In the genomic region with DNA sequence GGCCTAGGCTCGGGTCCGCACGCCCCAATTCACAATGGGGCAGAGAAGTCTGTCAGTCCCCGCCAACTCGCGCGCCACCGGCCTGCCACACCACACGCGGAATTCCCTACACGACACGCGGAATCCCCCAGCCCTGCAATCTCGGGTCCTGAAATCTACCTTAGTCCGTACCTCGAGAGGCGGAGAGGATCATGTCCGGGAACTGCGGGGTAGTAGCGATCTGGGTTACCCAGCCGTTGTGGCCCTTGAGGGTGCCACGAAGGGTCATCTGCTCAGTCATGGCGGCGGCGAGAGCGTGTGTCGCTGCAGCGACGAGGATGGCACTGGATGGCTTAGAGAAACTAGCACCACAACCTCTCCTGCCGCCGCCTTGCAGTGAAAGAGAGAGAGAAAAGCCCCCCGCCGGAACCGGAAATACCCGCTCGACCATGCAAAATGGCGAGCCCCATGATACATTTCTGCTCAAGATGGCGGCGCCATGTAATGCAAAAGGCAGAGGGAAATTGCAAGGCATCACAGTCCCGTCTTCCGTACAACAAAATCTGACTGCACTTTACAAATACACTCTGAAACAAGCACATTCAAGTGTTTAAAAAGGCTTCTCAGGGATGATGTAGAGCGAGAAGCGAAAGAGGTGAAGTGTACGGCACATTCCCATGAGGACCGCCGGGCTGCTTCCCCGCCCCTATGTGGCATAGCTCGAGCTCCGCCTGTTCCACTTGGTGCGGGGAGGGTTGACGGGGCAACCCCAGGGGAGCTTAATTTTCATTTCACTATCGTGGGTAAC, we compare ENCODE assay signal across 8 cellular contexts. TPM values are rescaled to one million over a fixed set of nuclear protein-coding genes. Genes with fewer than 3 reads are reported as not detected.
A peak's percentile ranks its signal among the peaks of the same experiment; 100 is the strongest.
DNase-seq lines count a peak whose midpoint lies in the region; ATAC-seq and TF ChIP-seq lines count a peak whose summit lies in the region.

Gene RACK1, minus strand, starts transcription at position 386 of the 787 bp plus-strand sequence. Its CDS starts 106 bp downstream, at position 280.

- intact Hi-C loops in heart right ventricle (cut with DNase I), result loop anchor here in 5 of 10 donors (1.0 to 10.0 kb wide), 4 partner anchors 19 to 429 kb away; partner anchors contain the start of gene TRIM41 (in 4 of the 5)

- H3K27ac Mint-ChIP-seq in activated naive CD8-positive, alpha-beta T cell treated with anti-CD3 and anti-CD28 coated beads, Interleukin-2, amount 10 ng/mL, durations not matched to agents 7 days and 5 days, result peak within 1 kb of the TSS; percentile 92

- peaks cover 39% of the 10 kb centered on the region for H3K4me1 Mint-ChIP-seq in activated naive CD8-positive, alpha-beta T cell treated with anti-CD3 and anti-CD28 coated beads, Interleukin-2, amount 10 ng/mL, durations not matched to agents 7 days and 5 days

- POLR2A ChIA-PET in activated naive CD8-positive, alpha-beta T cell treated with anti-CD3 and anti-CD28 coated beads, Interleukin-2, amount 10 ng/mL, durations not matched to agents 7 days and 5 days (lab: Charles Lee), result interaction anchor here (0.5 to 10.5 kb wide), 15 partner anchors 9 to 71 kb away, joined by 3 to 202 read pairs (median 4); partner anchors contain the start of genes TRIM41, TRIM52 and TRIM7

- DNase-seq in activated naive CD8-positive, alpha-beta T cell treated with anti-CD3 and anti-CD28 coated beads, Interleukin-2, amount 10 ng/mL, durations not matched to agents 7 days and 5 days, result peak; percentile 84
- DNase-seq in heart right ventricle, result peak; percentile 85 to 93
- DNase-seq in hypothalamus (lab: John Stamatoyannopoulos, UW), result no peak
- DNase-seq in NCI-H1048 (lab: John Stamatoyannopoulos, UW), result no peak

- peak; percentile 91 for TF ChIP-seq POLR2A in GM10847 (IDR thresholded peaks at IDR 0.05; ENCODE audit: extremely low read depth, insufficient read length)

- peak within 1 kb of the TSS; percentile 95 for H3K4me3 Mint-ChIP-seq in activated naive CD8-positive, alpha-beta T cell treated with anti-CD3 and anti-CD28 coated beads, Interleukin-2, amount 10 ng/mL, durations not matched to agents 7 days and 5 days

- H3K9ac ChIP-seq in rectal smooth muscle tissue (ENCODE audit: low read length), result peak within 1 kb of the TSS; percentile 93

- ATAC-seq in HG02623 (IDR thresholded peaks at IDR 0.05; ENCODE audit: unreplicated experiment), result peak; percentile 53
- ATAC-seq in activated naive CD8-positive, alpha-beta T cell treated with anti-CD3 and anti-CD28 coated beads, Interleukin-2, amount 10 ng/mL, durations not matched to agents 7 days and 5 days (ENCODE audit: low read depth), result peak; percentile 68
- ATAC-seq in heart right ventricle, result peak; percentile 61 to 76 (median 70)

- H3K27ac ChIP-seq in heart right ventricle, result peak within 1 kb of the TSS; percentile 66 to 99 (median 96)
- peak within 1 kb of the TSS; percentile 86 for H3K27ac ChIP-seq in rectal smooth muscle tissue (ENCODE audit: low read depth, low read length)

- H3K4me3 ChIP-seq in heart right ventricle, result peak within 1 kb of the TSS; percentile 76 to 94 (median 80)
- peak within 1 kb of the TSS; percentile 97 for H3K4me3 ChIP-seq in rectal smooth muscle tissue (ENCODE audit: low read length)

- no peaks in the 10 kb centered on the region for H3K27me3 Mint-ChIP-seq in activated naive CD8-positive, alpha-beta T cell treated with anti-CD3 and anti-CD28 coated beads, Interleukin-2, amount 10 ng/mL, durations not matched to agents 7 days and 5 days

- no peaks in the 10 kb centered on the region for H3K9me3 Mint-ChIP-seq in activated naive CD8-positive, alpha-beta T cell treated with anti-CD3 and anti-CD28 coated beads, Interleukin-2, amount 10 ng/mL, durations not matched to agents 7 days and 5 days

- H3K36me3 Mint-ChIP-seq in activated naive CD8-positive, alpha-beta T cell treated with anti-CD3 and anti-CD28 coated beads, Interleukin-2, amount 10 ng/mL, durations not matched to agents 7 days and 5 days, result peaks cover 42% of the 10 kb centered on the region

- H3K36me3 ChIP-seq in heart right ventricle, result peaks cover 0 to 41% (median 36%) of the 10 kb centered on the region in 9 donors
- peaks cover 20% of the 10 kb centered on the region for H3K36me3 ChIP-seq in rectal smooth muscle tissue (ENCODE audit: control insufficient read depth, insufficient read depth, low read length)

- no peak for TF ChIP-seq CTCF in heart right ventricle (IDR thresholded peaks at IDR 0.05)

- 0% methylated on average over 52 of the region's 52 CpGs for WGBS in heart right ventricle, 2 donors

- no peaks in the 10 kb centered on the region for H3K9me3 ChIP-seq in heart right ventricle

- no peaks in the 10 kb centered on the region for H3K27me3 ChIP-seq in heart right ventricle
- H3K27me3 ChIP-seq in rectal smooth muscle tissue (ENCODE audit: control insufficient read depth, insufficient read depth, low read length), result no peaks in the 10 kb centered on the region

- peaks cover 23 to 77% (median 58%) of the 10 kb centered on the region in 9 donors for H3K4me1 ChIP-seq in heart right ventricle
- peaks cover 32% of the 10 kb centered on the region for H3K4me1 ChIP-seq in rectal smooth muscle tissue (ENCODE audit: control insufficient read depth, insufficient read depth, low read length)

TF ChIP-seq in PFSK-1, 5 proteins besides CTCF, POLR2A, EP300 and RAD21:
- TF ChIP-seq FOXP2 (optimal IDR thresholded peaks at IDR 0.05; ENCODE audit: borderline replicate concordance, extremely low read depth, extremely low read length, insufficient read depth) (peak; percentile 34), POLR2AphosphoS5 (IDR thresholded peaks at IDR 0.05; ENCODE audit: low read depth, low read length) (peak; percentile 95), REST (IDR thresholded peaks at IDR 0.05; ENCODE audit: insufficient read depth in 1 of 2, low read depth in 2 of 2, low read length in 2 of 2) (0 out of 4 replicates have a peak, but pooled peaks have one; percentile 29 to 55), TAF1 (IDR thresholded peaks at IDR 0.05; ENCODE audit: borderline replicate concordance, insufficient read depth, low read length) (peak; percentile 99), SIN3A (IDR thresholded peaks at IDR 0.05; ENCODE audit: borderline replicate concordance, insufficient read depth, low read length) (no peak; the same call in 1 of the 2 replicates)
TF ChIP-seq in PFSK-1: peak in this region for 4.

RNA-seq across cellular contexts. Expression of gene RACK1, which starts in this region (rescaled TPM):
- 6,513 TPM for polyA plus RNA-seq in PFSK-1 (2012; ENCODE audit: insufficient read length, low read depth)
- total RNA-seq in activated naive CD8-positive, alpha-beta T cell treated with anti-CD3 and anti-CD28 coated beads, Interleukin-2, amount 10 ng/mL, durations not matched to agents 7 days and 5 days, result 1,000 to 10,000 TPM; 1,741 to 1,808 TPM
- total RNA-seq in heart right ventricle, result 100 to 1,000 TPM; 581 to 916 (median 631) TPM
- 1,000 to 10,000 TPM; 1,025 to 2,221 TPM for polyA plus RNA-seq in heart right ventricle

Comparison
In these comparisons a context has a peak if more than half of its experiments do, and no peak if none do; other contexts are left out.
1. DNase-seq: peak in activated naive CD8-positive, alpha-beta T cell treated with anti-CD3 and anti-CD28 coated beads, Interleukin-2, amount 10 ng/mL, durations not matched to agents 7 days and 5 days (single experiment) and heart right ventricle (2 of 2); none in hypothalamus (0 of 51) and NCI-H1048 (single experiment).
2. Peak in every context shown above with its lines, with median percentiles within 50 percentile points of each other: ATAC-seq.